15 cellular contexts compared by ENCODE assay signal in genomic region chr12:25301798-25302197, GRCh38. TPM values are rescaled to one million over a fixed set of nuclear protein-coding genes. Genes with fewer than 3 reads are reported as not detected.
DNase-seq lines count a peak whose midpoint lies in the region; ATAC-seq and TF ChIP-seq lines count a peak whose summit lies in the region.
"Had no signal": no experiment of that assay in that cellular context is flagged by ENCODE, and none has a peak within 500 bp of the region (broad histone marks: within the 10 kb centered on the region; RNA-seq: fewer than 3 reads in every experiment).

No MANE protein-coding gene starts in this region.

- H3K36me3 ChIP-seq in adipocyte (ENCODE audit: control insufficient read depth, insufficient read depth, low read length, severe bottlenecking) (no peaks in the 10 kb centered on the region), trophoblast cell (ENCODE audit: control insufficient read depth in 1 of 2, insufficient read depth in 2 of 2, low read length in 2 of 2) (no peaks in the 10 kb centered on the region), hepatocyte (replicated peaks; ENCODE audit: insufficient read depth, low read depth) (no peaks in the 10 kb centered on the region)
- H3K36me3 ChIP-seq: BLaER1 had no signal

- DNase-seq in activated naive CD4-positive, alpha-beta T cell treated with anti-CD3 and anti-CD28 coated beads, Interleukin-2, amount 50 U/mL, for 72 hours (ENCODE audit: low spot score in 2 of 2), result no peak
- DNase-seq in adipocyte (ENCODE audit: low read depth) (peak; percentile 24), fibroblast of pulmonary artery (ENCODE audit: low read depth) (peak; percentile 18), trophoblast cell (peak; percentile 80 to 93), ureter (ENCODE audit: low spot score) (no peak), hepatocyte (ENCODE audit: low spot score) (no peak)
- DNase-seq in activated T-cell treated with anti-CD3 and anti-CD28 coated beads, Interleukin-2, amount 50 U/mL, for 48 hours, result no peak
- DNase-seq: AML-193; Caco-2; CD8-positive, alpha-beta memory T cell; H7 had no signal

- H3K79me1 ChIP-seq in trophoblast cell (ENCODE audit: low read length), result no peaks in the 10 kb centered on the region

- no peaks in the 10 kb centered on the region for H3K9me2 ChIP-seq in hepatocyte (replicated peaks; ENCODE audit: insufficient read depth)

- H3K27ac Mint-ChIP-seq in activated naive CD4-positive, alpha-beta T cell treated with anti-CD3 and anti-CD28 coated beads, Interleukin-2, amount 50 U/mL, for 24 hours, result peak overlapping the region; percentile 1
- no peak overlapping the region for H3K27ac Mint-ChIP-seq in activated naive CD4-positive, alpha-beta T cell treated with anti-CD3 and anti-CD28 coated beads, Interleukin-2, amount 50 U/mL, for 72 hours
- H3K27ac Mint-ChIP-seq: CD8-positive, alpha-beta memory T cell; GM23338 had no signal

- peaks cover 2% of the 10 kb centered on the region for H3K4me1 Mint-ChIP-seq in activated naive CD4-positive, alpha-beta T cell treated with anti-CD3 and anti-CD28 coated beads, Interleukin-2, amount 50 U/mL, for 24 hours
- H3K4me1 Mint-ChIP-seq: CD8-positive, alpha-beta memory T cell; GM23338 had no signal

- H3K27me3 ChIP-seq in adipocyte (replicated peaks; ENCODE audit: control insufficient read depth, insufficient read depth, low read length) (no peaks in the 10 kb centered on the region), trophoblast cell (ENCODE audit: insufficient read depth, low read length) (no peaks in the 10 kb centered on the region), hepatocyte (no peaks in the 10 kb centered on the region)
- H3K27me3 ChIP-seq: BLaER1 had no signal

- ATAC-seq in activated naive CD4-positive, alpha-beta T cell treated with anti-CD3 and anti-CD28 coated beads, Interleukin-2, amount 50 U/mL, for 72 hours, result no peak
- ATAC-seq: GM23338 had no signal

- H2BK120ac ChIP-seq in trophoblast cell (ENCODE audit: insufficient read depth, low read length, poor library complexity), result no peak overlapping the region

- H3K36me3 Mint-ChIP-seq in activated naive CD4-positive, alpha-beta T cell treated with anti-CD3 and anti-CD28 coated beads, Interleukin-2, amount 50 U/mL, for 24 hours, result peaks cover 3% of the 10 kb centered on the region
- no peaks in the 10 kb centered on the region for H3K36me3 Mint-ChIP-seq in activated naive CD4-positive, alpha-beta T cell treated with anti-CD3 and anti-CD28 coated beads, Interleukin-2, amount 50 U/mL, for 72 hours

- H3K9ac ChIP-seq in adipocyte (ENCODE audit: low read length) (no peak overlapping the region), trophoblast cell (ENCODE audit: low read length) (no peak overlapping the region)
- H3K9ac ChIP-seq: BLaER1 had no signal

- WGBS in trophoblast cell (ENCODE audit: extremely low coverage, insufficient coverage, insufficient read length), result no CpG with 5 or more reads among the region's 3 CpGs
- WGBS in hepatocyte (ENCODE audit: low lambda C conversion rate, missing lambda C conversion rate), result 78% methylated on average over 3 of the region's 3 CpGs

- no peaks in the 10 kb centered on the region for H3K4me1 ChIP-seq in adipocyte (ENCODE audit: control insufficient read depth, insufficient read depth, low read length)
- H3K4me1 ChIP-seq in trophoblast cell (ENCODE audit: control insufficient read depth in 1 of 2, insufficient read depth in 2 of 2, low read length in 2 of 2), result peaks cover 0 to 3% of the 10 kb centered on the region in 2 experiments
- no peaks in the 10 kb centered on the region for H3K4me1 ChIP-seq in hepatocyte (ENCODE audit: insufficient read depth)
- H3K4me1 ChIP-seq: BLaER1 had no signal

- H4K91ac ChIP-seq in trophoblast cell (ENCODE audit: low read depth, low read length), result no peak overlapping the region

- no peak for TF ChIP-seq CTCF in fibroblast of pulmonary artery (IDR thresholded peaks at IDR 0.05; ENCODE audit: low read length, missing control alignments)
- no peak for TF ChIP-seq CTCF in hepatocyte (IDR thresholded peaks at IDR 0.05; ENCODE audit: poor library complexity)

- H3K4me3 ChIP-seq in adipocyte (ENCODE audit: low read length) (no peak overlapping the region), fibroblast of pulmonary artery (replicated peaks; ENCODE audit: low read depth, low read length) (no peak overlapping the region), trophoblast cell (ENCODE audit: low read depth, low read length) (no peak overlapping the region), hepatocyte (no peak overlapping the region)
- H3K4me3 ChIP-seq: BLaER1, GM23338 had no signal

- no peak overlapping the region for H3K18ac ChIP-seq in trophoblast cell (ENCODE audit: low read length)

- H2BK5ac ChIP-seq in trophoblast cell (ENCODE audit: low read depth, low read length, poor library complexity), result no peak overlapping the region

- peak overlapping the region; percentile 75 for H2BK12ac ChIP-seq in trophoblast cell (ENCODE audit: low read length)

- no peak overlapping the region for H3K23ac ChIP-seq in trophoblast cell (ENCODE audit: low read length)

- no peak overlapping the region for H4K8ac ChIP-seq in trophoblast cell (ENCODE audit: low read depth, low read length)

- peak overlapping the region; percentile 34 for H3K27ac ChIP-seq in trophoblast cell (ENCODE audit: low read depth, low read length)
- H3K27ac ChIP-seq in hepatocyte, result no peak overlapping the region
- H3K27ac ChIP-seq: 22Rv1, BLaER1 had no signal

- no peaks in the 10 kb centered on the region for H3K27me3 Mint-ChIP-seq in activated naive CD4-positive, alpha-beta T cell treated with anti-CD3 and anti-CD28 coated beads, Interleukin-2, amount 50 U/mL, for 24 hours

- no peak overlapping the region for H4K12ac ChIP-seq in trophoblast cell (ENCODE audit: low read depth, low read length)

- no peak overlapping the region for H2AK5ac ChIP-seq in trophoblast cell (ENCODE audit: low read length)

- H3K4ac ChIP-seq in trophoblast cell (ENCODE audit: low read depth, low read length), result no peak overlapping the region

- H3K9me3 Mint-ChIP-seq in activated naive CD4-positive, alpha-beta T cell treated with anti-CD3 and anti-CD28 coated beads, Interleukin-2, amount 50 U/mL, for 24 hours, result no peaks in the 10 kb centered on the region
- peaks cover 0 to 10% of the 10 kb centered on the region in 2 donors for H3K9me3 Mint-ChIP-seq in activated naive CD4-positive, alpha-beta T cell treated with anti-CD3 and anti-CD28 coated beads, Interleukin-2, amount 50 U/mL, for 72 hours
- H3K9me3 Mint-ChIP-seq: CD8-positive, alpha-beta memory T cell; GM23338 had no signal

- no peak overlapping the region for H2AFZ ChIP-seq in trophoblast cell (ENCODE audit: insufficient read depth, low read length, poor library complexity)
- H2AFZ ChIP-seq in hepatocyte, result no peak overlapping the region
- H2AFZ ChIP-seq: GM23338 had no signal

- H4K20me1 ChIP-seq in hepatocyte (ENCODE audit: insufficient read depth, poor library complexity, severe bottlenecking), result no peaks in the 10 kb centered on the region
- H4K20me1 ChIP-seq: BLaER1 had no signal

- H3K4me3 Mint-ChIP-seq in activated naive CD4-positive, alpha-beta T cell treated with anti-CD3 and anti-CD28 coated beads, Interleukin-2, amount 50 U/mL, for 24 hours, result no peak overlapping the region
- H3K4me3 Mint-ChIP-seq: CD8-positive, alpha-beta memory T cell; GM23338 had no signal

- H3K14ac ChIP-seq in trophoblast cell (ENCODE audit: low read length), result no peak overlapping the region

- H3K79me2 ChIP-seq in trophoblast cell (ENCODE audit: control insufficient read depth, insufficient read depth, low read length, poor library complexity) (no peaks in the 10 kb centered on the region), hepatocyte (no peaks in the 10 kb centered on the region)

- H3K9me3 ChIP-seq in adipocyte (ENCODE audit: control insufficient read depth, low read length) (no peaks in the 10 kb centered on the region), trophoblast cell (ENCODE audit: insufficient read depth, low read depth, low read length) (no peaks in the 10 kb centered on the region), hepatocyte (ENCODE audit: low read depth) (no peaks in the 10 kb centered on the region)
- H3K9me3 ChIP-seq: BLaER1 had no signal

- no peak overlapping the region for H3K4me2 ChIP-seq in trophoblast cell (ENCODE audit: low read length)
- H3K4me2 ChIP-seq in hepatocyte, result no peak overlapping the region
- H3K4me2 ChIP-seq: BLaER1, GM23338 had no signal

RNA-seq across cellular contexts. Expression of gene KRAS, which starts 51.1 kb away (rescaled TPM):
- total RNA-seq in activated naive CD4-positive, alpha-beta T cell treated with anti-CD3 and anti-CD28 coated beads, Interleukin-2, amount 50 U/mL, for 72 hours, result 10 to 100 TPM; 18.6 to 20.2 TPM
- polyA plus RNA-seq in trophoblast cell (2013), result 41.8 and 42.2 TPM in 2 replicates
- total RNA-seq in ureter (33.8 TPM), hepatocyte (35.7 and 43.6 TPM in 2 replicates)
- polyA plus RNA-seq in hepatocyte, result 41.0 and 42.5 TPM in 2 replicates

Comparison
In these comparisons a context has a peak if more than half of its experiments do, and no peak if none do; other contexts are left out.
1. DNase-seq: peak in adipocyte (single experiment), fibroblast of pulmonary artery (single experiment) and trophoblast cell (2 of 2); none in activated naive CD4-positive, alpha-beta T cell treated with anti-CD3 and anti-CD28 coated beads, Interleukin-2, amount 50 U/mL, for 72 hours (0 of 2), activated T-cell treated with anti-CD3 and anti-CD28 coated beads, Interleukin-2, amount 50 U/mL, for 48 hours (0 of 2), ureter (single experiment) and hepatocyte (single experiment).